In the genomic region with DNA sequence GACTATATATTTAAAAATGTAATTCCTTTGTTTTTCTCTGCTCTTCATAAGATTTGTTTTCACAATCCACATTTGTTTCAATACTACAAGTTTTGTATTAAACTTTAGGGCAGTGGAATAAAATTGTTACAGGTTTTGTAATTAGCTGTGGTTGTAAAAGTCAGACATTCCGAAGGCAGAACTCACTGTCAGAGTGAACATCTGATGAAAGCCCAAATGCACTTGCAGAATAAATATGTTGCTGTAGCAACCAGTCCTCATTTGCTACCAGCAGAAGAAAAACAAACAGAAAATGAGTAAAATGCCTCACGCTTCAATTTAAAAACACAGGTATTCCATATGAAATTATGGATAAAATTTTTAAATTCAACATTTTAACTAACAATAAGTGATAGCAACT, we compare ENCODE assay signal across 22 cellular contexts.
DNase-seq lines count a peak whose midpoint lies in the region; TF ChIP-seq lines count a peak whose summit lies in the region.
"Had no signal": no experiment of that assay in that cellular context is flagged by ENCODE, and none has a peak within 500 bp of the region (broad histone marks: within the 10 kb centered on the region; RNA-seq: fewer than 3 reads in every experiment).

No MANE protein-coding gene starts in this region.

- in situ Hi-C loops in astrocyte of the spinal cord (cut with HindIII; ENCODE audit: low sequenced_read_pairs): no loop called here

- no peak overlapping the region for H3K4me3 ChIP-seq in astrocyte of the spinal cord (ENCODE audit: low read depth, low read length)
- H3K4me3 ChIP-seq: GM23338, HAP-1, K562, MG63 had no signal

- no peak for TF ChIP-seq CTCF in astrocyte of the spinal cord (IDR thresholded peaks at IDR 0.05; ENCODE audit: low read depth, low read length)

- DNase-seq in Ammon's horn (ENCODE audit: low spot score) (peak; percentile 44), NCI-H774 (lab: John Stamatoyannopoulos, UW) (peak; percentile 19), astrocyte of the spinal cord (ENCODE audit: low read depth, low spot score) (peak; percentile 51), left kidney (ENCODE audit: low read depth, low spot score) (peak; percentile 9), DMS153 treated with DMSO at 0.1 percent for 48 hours (lab: John Stamatoyannopoulos, UW; ENCODE audit: unreplicated experiment) (no peak), mesenteric fat pad (ENCODE audit: low spot score) (no peak), dermis blood vessel endothelial cell (no peak), CD1c-positive myeloid dendritic cell (ENCODE audit: extremely low spot score) (no peak)
- DNase-seq: Caco-2; CD4-positive, alpha-beta memory T cell; DMS 273 treated with DMSO at 0.1 percent for 48 hours; GDM1; MG63; NCI-H1417 treated with DMSO at 0.1 percent for 48 hours; NCI-H187; NCI-H2107; NCI-H2227 treated with DMSO at 0.1 percent for 48 hours; NCI-H510A treated with DMSO at 0.1 percent for 48 hours; Right ventricle myocardium superior had no signal

Comparison
In these comparisons a context has a peak if more than half of its experiments do, and no peak if none do; other contexts are left out.
1. DNase-seq: peak in Ammon's horn (single experiment), NCI-H774 (single experiment), astrocyte of the spinal cord (single experiment) and left kidney (single experiment); none in DMS153 treated with DMSO at 0.1 percent for 48 hours (single experiment), mesenteric fat pad (single experiment), dermis blood vessel endothelial cell (single experiment) and CD1c-positive myeloid dendritic cell (single experiment).